21 cellular contexts compared by ENCODE assay signal in the genomic region with DNA sequence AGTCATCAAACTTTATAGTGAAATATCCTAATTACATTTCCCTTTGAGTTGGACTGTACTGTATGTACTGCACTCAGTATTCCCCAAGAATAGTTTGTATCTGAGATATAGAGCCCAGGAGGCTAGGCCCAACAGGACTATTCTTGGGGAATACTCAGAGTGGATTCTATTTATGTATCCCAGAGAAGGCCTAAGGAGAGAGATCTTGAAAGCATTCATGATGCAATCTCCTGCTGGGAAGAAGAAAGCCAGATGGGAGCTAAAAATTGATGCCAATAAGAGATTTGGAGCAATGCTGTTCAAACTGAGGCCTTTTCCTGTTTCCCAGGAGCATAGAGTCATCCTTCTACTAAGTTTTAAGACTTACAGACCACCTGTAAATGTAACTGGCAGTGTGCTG.
DNase-seq lines count a peak whose midpoint lies in the region; ATAC-seq, FAIRE-seq and TF ChIP-seq lines count a peak whose summit lies in the region.
"Had no signal": no experiment of that assay in that cellular context is flagged by ENCODE, and none has a peak within 500 bp of the region (broad histone marks: within the 10 kb centered on the region; RNA-seq: fewer than 3 reads in every experiment).

No MANE protein-coding gene starts in this region.

- no peak for FAIRE-seq in astrocyte (lab: Jason Lieb, UNC)
- FAIRE-seq: A549, urothelium cell line had no signal

- H3K4me1 ChIP-seq in cardiac muscle cell (ENCODE audit: low read depth) = peaks cover 5% of the 10 kb centered on the region
- peaks cover 0 to 11% of the 10 kb centered on the region in 2 donors for H3K4me1 ChIP-seq in right atrium auricular region
- no peaks in the 10 kb centered on the region for H3K4me1 ChIP-seq in astrocyte (ENCODE audit: insufficient read depth, low read length)
- peaks cover 0 to 9% (median 4%) of the 10 kb centered on the region in 3 donors for H3K4me1 ChIP-seq in gastroesophageal sphincter
- no peaks in the 10 kb centered on the region for H3K4me1 ChIP-seq in esophagus squamous epithelium
- H3K4me1 ChIP-seq: A549, SJSA1 had no signal

- H3K4me1 Mint-ChIP-seq in astrocyte (ENCODE audit: low read depth, unreplicated experiment) = no peaks in the 10 kb centered on the region
- H3K4me1 Mint-ChIP-seq: CD4-positive, CD25-positive, alpha-beta regulatory T cell had no signal

- H3K27me3 Mint-ChIP-seq in astrocyte (ENCODE audit: low read depth, unreplicated experiment) = no peaks in the 10 kb centered on the region
- H3K27me3 Mint-ChIP-seq: CD4-positive, CD25-positive, alpha-beta regulatory T cell had no signal

- H3K27ac ChIP-seq in cardiac muscle cell = peak overlapping the region; percentile 69
- H3K27ac ChIP-seq in right atrium auricular region = peak overlapping the region in 1 of 2 donors; percentile 37
- H3K27ac ChIP-seq in astrocyte (ENCODE audit: low read depth, low read length) = no peak overlapping the region
- no peak overlapping the region for H3K27ac ChIP-seq in gastroesophageal sphincter
- no peak overlapping the region for H3K27ac ChIP-seq in esophagus squamous epithelium
- H3K27ac ChIP-seq: A549, neutrophil, SJSA1, WERI-Rb-1 had no signal

- TF ChIP-seq CTCF in cardiac muscle cell (IDR thresholded peaks at IDR 0.05; ENCODE audit: low read depth, low read length) (no peak), right atrium auricular region (IDR thresholded peaks at IDR 0.05) (no peak), astrocyte (IDR thresholded peaks at IDR 0.05; ENCODE audit: insufficient read depth, low read depth, low read length) (no peak), gastroesophageal sphincter (IDR thresholded peaks at IDR 0.05) (no peak), esophagus squamous epithelium (IDR thresholded peaks at IDR 0.05) (no peak)

- H3K4me2 ChIP-seq in astrocyte (ENCODE audit: low read length) = no peak overlapping the region
- H3K4me2 ChIP-seq: A549 had no signal

- DNase-seq in cardiac muscle cell (ENCODE audit: low read depth in 1 of 2, low spot score in 1 of 2) (peak; percentile 7 to 71), right atrium auricular region (ENCODE audit: low spot score) (no peak), astrocyte (ENCODE audit: low read depth) (no peak), AG08395 (ENCODE audit: low spot score) (no peak), esophagus squamous epithelium (lab: John Stamatoyannopoulos, UW) (no peak), iPS-NIHi11 (ENCODE audit: low spot score) (no peak)
- DNase-seq in activated CD8-positive, alpha-beta memory T cell treated with anti-CD3 and anti-CD28 coated beads for 24 hours = no peak
- DNase-seq: activated gamma-delta T cell; caudate nucleus; CD4-positive, CD25-positive, alpha-beta regulatory T cell; head of caudate nucleus; NCI-H1436; PC-3; T-helper 2 cell; WERI-Rb-1 had no signal

- no peaks in the 10 kb centered on the region for H3K9me3 Mint-ChIP-seq in astrocyte (ENCODE audit: unreplicated experiment)

- H3K9me3 ChIP-seq in cardiac muscle cell (ENCODE audit: low read depth) (no peaks in the 10 kb centered on the region), right atrium auricular region (no peaks in the 10 kb centered on the region), astrocyte (ENCODE audit: insufficient read depth, low read depth, low read length) (no peaks in the 10 kb centered on the region), gastroesophageal sphincter (no peaks in the 10 kb centered on the region), esophagus squamous epithelium (no peaks in the 10 kb centered on the region)
- H3K9me3 ChIP-seq: A549, neutrophil, SJSA1 had no signal

- no peak overlapping the region for H3K4me3 Mint-ChIP-seq in astrocyte (ENCODE audit: unreplicated experiment)
- H3K4me3 Mint-ChIP-seq: CD4-positive, CD25-positive, alpha-beta regulatory T cell had no signal

- TF ChIP-seq POLR2A in gastroesophageal sphincter (IDR thresholded peaks at IDR 0.05) = no peak
- TF ChIP-seq POLR2A in esophagus squamous epithelium (IDR thresholded peaks at IDR 0.05) = no peak

- intact Hi-C loops in esophagus squamous epithelium (cut with DNase I) = no loop called here

- ATAC-seq in gastroesophageal sphincter = peak; percentile 71
- ATAC-seq: A549, PC-3 had no signal

- H2AFZ ChIP-seq in astrocyte (ENCODE audit: low read depth, low read length) = no peak overlapping the region

- TF ChIP-seq EP300 in gastroesophageal sphincter (IDR thresholded peaks at IDR 0.05) = no peak

- H4K20me1 ChIP-seq in astrocyte (ENCODE audit: insufficient read depth, low read length) = no peaks in the 10 kb centered on the region

- H3K27ac Mint-ChIP-seq in astrocyte (ENCODE audit: unreplicated experiment) = peak overlapping the region; percentile 28
- H3K27ac Mint-ChIP-seq: CD4-positive, CD25-positive, alpha-beta regulatory T cell had no signal

- H3K79me2 ChIP-seq in astrocyte (ENCODE audit: insufficient read depth, low read length) = no peaks in the 10 kb centered on the region

- no peaks in the 10 kb centered on the region for H3K36me3 Mint-ChIP-seq in astrocyte (ENCODE audit: low read depth, unreplicated experiment)
- H3K36me3 Mint-ChIP-seq: CD4-positive, CD25-positive, alpha-beta regulatory T cell had no signal

- no peaks in the 10 kb centered on the region for H3K27me3 ChIP-seq in cardiac muscle cell
- H3K27me3 ChIP-seq in right atrium auricular region = no peaks in the 10 kb centered on the region
- no peaks in the 10 kb centered on the region for H3K27me3 ChIP-seq in astrocyte (ENCODE audit: insufficient read depth, low read length)
- H3K27me3 ChIP-seq in gastroesophageal sphincter = no peaks in the 10 kb centered on the region
- no peaks in the 10 kb centered on the region for H3K27me3 ChIP-seq in esophagus squamous epithelium
- H3K27me3 ChIP-seq: neutrophil, SJSA1 had no signal

- no peaks in the 10 kb centered on the region for H3K36me3 ChIP-seq in cardiac muscle cell
- H3K36me3 ChIP-seq in right atrium auricular region = no peaks in the 10 kb centered on the region
- H3K36me3 ChIP-seq in astrocyte (ENCODE audit: insufficient read depth, low read length) = no peaks in the 10 kb centered on the region
- no peaks in the 10 kb centered on the region for H3K36me3 ChIP-seq in gastroesophageal sphincter
- H3K36me3 ChIP-seq in esophagus squamous epithelium = no peaks in the 10 kb centered on the region
- H3K36me3 ChIP-seq: neutrophil, SJSA1, WERI-Rb-1 had no signal

- no peak overlapping the region for H3K4me3 ChIP-seq in cardiac muscle cell
- H3K4me3 ChIP-seq in right atrium auricular region = no peak overlapping the region
- no peak overlapping the region for H3K4me3 ChIP-seq in astrocyte (ENCODE audit: insufficient read depth, low read depth, low read length)
- H3K4me3 ChIP-seq in gastroesophageal sphincter = no peak overlapping the region
- H3K4me3 ChIP-seq in esophagus squamous epithelium = no peak overlapping the region
- H3K4me3 ChIP-seq: A549, lung, SJSA1 had no signal

- no peak overlapping the region for H3K9ac ChIP-seq in astrocyte (ENCODE audit: low read length)

Comparison
In these comparisons a context has a peak if more than half of its experiments do, and no peak if none do; other contexts are left out.
1. DNase-seq: peak in cardiac muscle cell (2 of 2); none in right atrium auricular region (single experiment), astrocyte (single experiment), activated CD8-positive, alpha-beta memory T cell treated with anti-CD3 and anti-CD28 coated beads for 24 hours (single experiment), AG08395 (single experiment), esophagus squamous epithelium (single experiment) and iPS-NIHi11 (single experiment).